Comparison of ENCODE assay signal across 12 cellular contexts in genomic region chr13:79995334-79995733, GRCh38.
DNase-seq lines count a peak whose midpoint lies in the region; ATAC-seq and TF ChIP-seq lines count a peak whose summit lies in the region.
"Had no signal": no experiment of that assay in that cellular context is flagged by ENCODE, and none has a peak within 500 bp of the region (broad histone marks: within the 10 kb centered on the region; RNA-seq: fewer than 3 reads in every experiment).

No MANE protein-coding gene starts in this region.

- H3K4me1 ChIP-seq in mesenchymal stem cell (ENCODE audit: control insufficient read depth, insufficient read depth, low read depth, low read length) (no peaks in the 10 kb centered on the region), aorta (ENCODE audit: control insufficient read depth in 1 of 2, insufficient read depth in 2 of 2, low read length in 2 of 2) (peaks cover 0 to 4% of the 10 kb centered on the region in 2 donors)

- H2BK120ac ChIP-seq in mesenchymal stem cell (ENCODE audit: low read depth, low read length): no peak overlapping the region

- H4K8ac ChIP-seq in mesenchymal stem cell (ENCODE audit: low read length): no peak overlapping the region

- H3K27me3 ChIP-seq in mesenchymal stem cell (ENCODE audit: control insufficient read depth in 1 of 2, insufficient read depth in 1 of 2, low read length in 2 of 2) (no peaks in the 10 kb centered on the region), aorta (ENCODE audit: control insufficient read depth in 1 of 2, insufficient read depth in 2 of 2, low read length in 1 of 2) (no peaks in the 10 kb centered on the region)

- H3K9me3 Mint-ChIP-seq in glutamatergic neuron (ENCODE audit: unreplicated experiment): no peaks in the 10 kb centered on the region

- H3K4me3 ChIP-seq in mesenchymal stem cell (ENCODE audit: insufficient read depth in 1 of 2, low read depth in 1 of 2, low read length in 2 of 2) (no peak overlapping the region), aorta (ENCODE audit: low read length in 2 of 2) (no peak overlapping the region)

- H3K36me3 Mint-ChIP-seq in glutamatergic neuron (ENCODE audit: unreplicated experiment): no peaks in the 10 kb centered on the region

- H3K23ac ChIP-seq in mesenchymal stem cell (ENCODE audit: low read length in 2 of 2): no peak overlapping the region

- no peak overlapping the region for H3K14ac ChIP-seq in mesenchymal stem cell (ENCODE audit: low read length in 2 of 2)

- no peaks in the 10 kb centered on the region for H3K36me3 ChIP-seq in mesenchymal stem cell (ENCODE audit: control insufficient read depth in 1 of 2, insufficient read depth in 2 of 2, low read depth in 1 of 2, low read length in 2 of 2)
- H3K36me3 ChIP-seq in aorta (ENCODE audit: control insufficient read depth in 1 of 2, insufficient read depth in 2 of 2, low read length in 1 of 2): no peaks in the 10 kb centered on the region

- DNase-seq in AG20443 (ENCODE audit: low spot score) (peak; percentile 67), LHCN-M2 (ENCODE audit: low read depth) (peak; percentile 92), cerebellum (ENCODE audit: low spot score) (peak; percentile 15), mesenchymal stem cell (peak; percentile 83), aorta (no peak), NCI-H2171 (lab: John Stamatoyannopoulos, UW) (no peak), SKM-1 (lab: John Stamatoyannopoulos, UW; ENCODE audit: unreplicated experiment) (no peak), glutamatergic neuron (no peak)
- DNase-seq: NCI-H146; stimulated activated CD4-positive, alpha-beta T cell treated with anti-CD3 and anti-CD28 coated beads, Interleukin-15, amount 100 ng/mL, for 24 hours had no signal

- no peak overlapping the region for H3K9ac ChIP-seq in mesenchymal stem cell (ENCODE audit: low read length)

- no peak overlapping the region for H3K4me3 Mint-ChIP-seq in glutamatergic neuron (ENCODE audit: unreplicated experiment)
- H3K4me3 Mint-ChIP-seq: nephron had no signal

- no peak overlapping the region for H2AK5ac ChIP-seq in mesenchymal stem cell (ENCODE audit: low read length, severe bottlenecking)

- H3K4me2 ChIP-seq in mesenchymal stem cell (ENCODE audit: low read length, poor library complexity, severe bottlenecking): no peak overlapping the region

- no peaks in the 10 kb centered on the region for H3K27me3 Mint-ChIP-seq in glutamatergic neuron (ENCODE audit: unreplicated experiment)

- no peak overlapping the region for H2AFZ ChIP-seq in mesenchymal stem cell (ENCODE audit: low read depth, low read length)

- TF ChIP-seq CTCF in glutamatergic neuron (IDR thresholded peaks at IDR 0.05; ENCODE audit: partially characterized antibody, unreplicated experiment): no peak

- H3K9me3 ChIP-seq in mesenchymal stem cell (ENCODE audit: control insufficient read depth, low read length) (no peaks in the 10 kb centered on the region), aorta (ENCODE audit: control insufficient read depth, low read length) (no peaks in the 10 kb centered on the region)

- no peak overlapping the region for H2BK5ac ChIP-seq in mesenchymal stem cell (ENCODE audit: low read depth, low read length, poor library complexity, severe bottlenecking)

- no peak overlapping the region for H4K91ac ChIP-seq in mesenchymal stem cell (ENCODE audit: low read length)

- intact Hi-C loops in aorta (cut with DNase I): no loop called here

- no peaks in the 10 kb centered on the region for H3K4me1 Mint-ChIP-seq in glutamatergic neuron (ENCODE audit: low read depth, unreplicated experiment)

- H3K27ac ChIP-seq in mesenchymal stem cell (ENCODE audit: low read length, poor library complexity, severe bottlenecking) (peak overlapping the region; percentile 23), aorta (ENCODE audit: low read depth in 1 of 2, low read length in 2 of 2) (no peak overlapping the region)
- H3K27ac ChIP-seq: C4-2B had no signal

- no peak overlapping the region for H2BK12ac ChIP-seq in mesenchymal stem cell (ENCODE audit: low read length in 2 of 2)

- H3K18ac ChIP-seq in mesenchymal stem cell (ENCODE audit: low read depth in 1 of 2, low read length in 2 of 2): peak overlapping the region in 1 of 2 experiments; percentile 22

- no peak overlapping the region for H3K4ac ChIP-seq in mesenchymal stem cell (ENCODE audit: low read depth in 1 of 2, low read length in 2 of 2)

- no peaks in the 10 kb centered on the region for H3K79me1 ChIP-seq in mesenchymal stem cell (replicated peaks; ENCODE audit: low read length, poor library complexity, severe bottlenecking)

- no peak for ATAC-seq in aorta (ENCODE audit: low FRiP score)

- no peak overlapping the region for H3K27ac Mint-ChIP-seq in glutamatergic neuron (ENCODE audit: unreplicated experiment)
- H3K27ac Mint-ChIP-seq: nephron had no signal

- H2BK15ac ChIP-seq in mesenchymal stem cell (ENCODE audit: low read depth, poor library complexity, severe bottlenecking): no peak overlapping the region

Comparison
In these comparisons a context has a peak if more than half of its experiments do, and no peak if none do; other contexts are left out.
1. DNase-seq: peak in AG20443 (single experiment), LHCN-M2 (single experiment), cerebellum (single experiment) and mesenchymal stem cell (single experiment); none in aorta (0 of 2), NCI-H2171 (single experiment), SKM-1 (single experiment) and glutamatergic neuron (single experiment).